In the genomic region with DNA sequence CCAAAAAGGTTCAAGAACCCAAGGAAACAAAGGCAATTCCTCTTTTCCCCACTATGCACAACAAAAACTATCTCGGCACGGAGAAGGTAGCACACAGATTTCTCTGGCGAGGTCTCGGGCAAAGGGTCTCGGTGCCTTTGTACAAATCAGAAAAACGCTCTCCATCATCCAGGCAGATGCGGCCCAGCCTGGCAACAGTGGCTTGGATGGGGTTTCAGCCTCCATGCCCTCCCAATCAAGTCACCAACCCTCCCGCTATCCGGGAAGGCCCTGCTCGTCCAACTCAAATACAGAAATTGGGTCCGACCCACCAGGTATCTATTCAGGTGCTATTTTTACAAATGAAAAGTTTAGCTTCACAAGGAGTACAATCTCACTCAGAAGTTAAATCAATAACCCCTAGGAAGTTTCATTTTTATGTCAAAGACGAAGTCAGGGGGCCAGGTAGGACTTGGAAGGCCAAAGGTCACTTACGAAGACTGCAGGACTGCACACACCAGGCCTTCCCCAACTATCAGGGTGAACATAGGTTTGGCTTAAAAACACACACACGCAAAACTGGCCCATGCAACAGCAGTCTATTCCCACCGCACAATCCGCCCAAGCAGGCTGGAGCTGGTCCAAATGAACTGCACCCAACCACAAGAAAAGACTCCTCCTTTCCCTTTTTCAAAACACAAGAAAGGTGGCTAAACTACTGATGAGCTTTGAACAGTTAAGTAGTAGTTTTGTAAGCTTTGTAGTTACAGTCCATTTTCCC, we compare ENCODE assay signal across 1 cellular context.
TF ChIP-seq lines count a peak whose summit lies in the region.

No MANE protein-coding gene starts in this region.

TF ChIP-seq in K562, 482 proteins besides CTCF, POLR2A, EP300 and RAD21:
- peak; percentile 27; the same call in 1 of the 2 replicates for TF ChIP-seq NFIC (IDR thresholded peaks at IDR 0.05)
- TF ChIP-seq WHSC1 (IDR thresholded peaks at IDR 0.05; ENCODE audit: low read length), result no peak
